Comparison of ENCODE assay signal across 27 cellular contexts in genomic region chr1:3756394-3756793, GRCh38. TPM values are rescaled to one million over a fixed set of nuclear protein-coding genes. Genes with fewer than 3 reads are reported as not detected.
A peak's percentile ranks its signal among the peaks of the same experiment; 100 is the strongest.
DNase-seq lines count a peak whose midpoint lies in the region; ATAC-seq, FAIRE-seq and TF ChIP-seq lines count a peak whose summit lies in the region.
"Had no signal": no experiment of that assay in that cellular context is flagged by ENCODE, and none has a peak within 500 bp of the region (broad histone marks: within the 10 kb centered on the region; RNA-seq: fewer than 3 reads in every experiment).

No MANE protein-coding gene starts in this region.

- H3K79me2 ChIP-seq in HepG2 (ENCODE audit: insufficient read depth, low read length) (no peaks in the 10 kb centered on the region), K562 (ENCODE audit: control insufficient read depth, insufficient read depth, low read length) (no peaks in the 10 kb centered on the region), osteoblast (ENCODE audit: insufficient read depth, low read length) (no peaks in the 10 kb centered on the region)

- H3K9me1 ChIP-seq in K562 (ENCODE audit: control insufficient read depth, insufficient read depth, low read length), result no peaks in the 10 kb centered on the region

- TF ChIP-seq CTCF in HepG2 (CRISPR knock-in tag; IDR thresholded peaks at IDR 0.05), result no peak
- TF ChIP-seq CTCF in right lobe of liver (IDR thresholded peaks at IDR 0.05), result no peak
- peak in 2 of 3 experiments; percentile 14 to 43; a peak in 2 of 6 replicates for TF ChIP-seq CTCF in K562 (IDR thresholded peaks at IDR 0.05 in 2 of 3, conservative IDR thresholded peaks at IDR 0.05 in 1 of 3; ENCODE audit: insufficient read depth in 2 of 3, low read depth in 1 of 3, low read length in 3 of 3)
- TF ChIP-seq CTCF in kidney (IDR thresholded peaks at IDR 0.05; ENCODE audit: borderline replicate concordance, extremely low read depth, insufficient read depth), result no peak
- no peak for TF ChIP-seq CTCF in osteoblast (IDR thresholded peaks at IDR 0.05; ENCODE audit: extremely low read depth, low read depth, low read length)
- no peak for TF ChIP-seq CTCF in adrenal gland (IDR thresholded peaks at IDR 0.05)

- no peaks in the 10 kb centered on the region for H3K4me1 ChIP-seq in HepG2 (ENCODE audit: insufficient read depth, low read length)
- H3K4me1 ChIP-seq in right lobe of liver, result no peaks in the 10 kb centered on the region
- peaks cover 11 to 43% of the 10 kb centered on the region in 2 experiments; a peak in 4 of 5 replicates for H3K4me1 ChIP-seq in K562 (replicated peaks in 1 of 2; ENCODE audit: control insufficient read depth in 2 of 2, insufficient read depth in 2 of 2, low read length in 2 of 2)
- no peaks in the 10 kb centered on the region for H3K4me1 ChIP-seq in kidney (ENCODE audit: control insufficient read depth in 1 of 2, insufficient read depth in 1 of 2, low read depth in 1 of 2, low read length in 2 of 2)
- no peaks in the 10 kb centered on the region for H3K4me1 ChIP-seq in osteoblast (ENCODE audit: insufficient read depth, low read length)
- H3K4me1 ChIP-seq in adrenal gland (replicated peaks in 1 of 2), result no peaks in the 10 kb centered on the region
- H3K4me1 ChIP-seq: BE2C had no signal

- intact Hi-C loops in HepG2 (cut with micrococcal nuclease; ENCODE audit: unreplicated experiment) (no loop called here), right lobe of liver (cut with DNase I) (no loop called here), K562 (cut with micrococcal nuclease) (no loop called here), kidney (cut with DNase I) (no loop called here), adrenal gland (cut with DNase I) (no loop called here)

- TF ChIP-seq RAD21 in HepG2 (CRISPR knock-in tag; IDR thresholded peaks at IDR 0.05) (no peak), K562 (CRISPR knock-in tag; conservative IDR thresholded peaks at IDR 0.05 in 1 of 2, IDR thresholded peaks at IDR 0.05 in 1 of 2) (peak in 1 of 2 experiments; percentile 28; a peak in 2 of 4 replicates)

- TF ChIP-seq POLR2A in HepG2 (IDR thresholded peaks at IDR 0.05; ENCODE audit: insufficient read depth in 1 of 2, low read depth in 2 of 2, low read length in 2 of 2) (no peak), right lobe of liver (IDR thresholded peaks at IDR 0.05) (no peak), K562 (conservative IDR thresholded peaks at IDR 0.05) (no peak), adrenal gland (IDR thresholded peaks at IDR 0.05) (no peak)

- no peak overlapping the region for H3K4me2 ChIP-seq in HepG2 (ENCODE audit: low read depth, low read length)
- peak overlapping the region; percentile 34; the same call in 1 of the 2 replicates for H3K4me2 ChIP-seq in K562 (ENCODE audit: insufficient read depth, low read length)
- no peak overlapping the region for H3K4me2 ChIP-seq in osteoblast (ENCODE audit: insufficient read depth, low read length)
- H3K4me2 ChIP-seq: BLaER1 treated with 17β-estradiol and CSF1 and Interleukin-3, amounts not matched to agents 10 nM and 100 nM had no signal

- ATAC-seq in HepG2 (no peak), right lobe of liver (no peak), K562 (peak; percentile 76)

- CTCF ChIA-PET in HepG2 (lab: Yijun Ruan, JAX; ENCODE audit: low intra/inter-chr PET ratio, low total read pairs), result no interaction called here
- CTCF ChIA-PET in K562 (lab: Yijun Ruan, JAX; ENCODE audit: low intra/inter-chr PET ratio), result no interaction called here

- H3K4me3 ChIP-seq in HepG2 (replicated peaks in 1 of 3; ENCODE audit: insufficient read depth in 1 of 3, low read depth in 2 of 3, low read length in 3 of 3) (no peak overlapping the region), right lobe of liver (no peak overlapping the region), K562 (no peak overlapping the region), kidney (ENCODE audit: low read length in 2 of 2) (no peak overlapping the region), osteoblast (ENCODE audit: insufficient read depth, low read length) (no peak overlapping the region), adrenal gland (no peak overlapping the region)
- H3K4me3 ChIP-seq: BLaER1 treated with 17β-estradiol and CSF1 and Interleukin-3, amounts not matched to agents 10 nM and 100 nM; GM23248 had no signal

- H3K27me3 ChIP-seq in HepG2 (ENCODE audit: control insufficient read depth in 1 of 2, insufficient read depth in 2 of 2, low read length in 2 of 2) (peaks cover 17 to 70% of the 10 kb centered on the region in 2 experiments; a peak in 4 of 5 replicates), right lobe of liver (no peaks in the 10 kb centered on the region), K562 (ENCODE audit: control insufficient read depth in 2 of 2, insufficient read depth in 2 of 2, low read length in 2 of 2) (peaks cover 10 to 27% of the 10 kb centered on the region in 2 experiments; a peak in 3 of 5 replicates), osteoblast (ENCODE audit: insufficient read depth, low read length) (peaks cover 3% of the 10 kb centered on the region), adrenal gland (peaks cover 10% of the 10 kb centered on the region)
- H3K27me3 ChIP-seq: BLaER1 treated with 17β-estradiol and CSF1 and Interleukin-3, amounts not matched to agents 10 nM and 100 nM had no signal

- BruUV-seq in HepG2 (replicated peaks; lab: Mats Ljungman, UMichigan) (no TSS peak), K562 (replicated peaks; lab: Mats Ljungman, UMichigan) (no TSS peak)

- TF ChIP-seq EP300 in HepG2 (IDR thresholded peaks at IDR 0.05; ENCODE audit: low read depth in 2 of 2, low read length in 2 of 2) (no peak), HepG2 (CRISPR knock-in tag; IDR thresholded peaks at IDR 0.05; ENCODE audit: borderline replicate concordance) (no peak), K562 (IDR thresholded peaks at IDR 0.05; ENCODE audit: low read length) (no peak; the same call in 1 of the 2 replicates)

- H4K20me1 ChIP-seq in HepG2 (ENCODE audit: insufficient read depth, low read length) (no peaks in the 10 kb centered on the region), K562 (replicated peaks; ENCODE audit: control insufficient read depth, insufficient read depth, low read length) (no peaks in the 10 kb centered on the region), osteoblast (ENCODE audit: insufficient read depth, low read length) (no peaks in the 10 kb centered on the region)
- H4K20me1 ChIP-seq: BLaER1 treated with 17β-estradiol and CSF1 and Interleukin-3, amounts not matched to agents 10 nM and 100 nM had no signal

- H3K36me3 ChIP-seq in HepG2 (replicated peaks in 1 of 2; ENCODE audit: control insufficient read depth in 1 of 2, insufficient read depth in 2 of 2, low read length in 2 of 2) (no peaks in the 10 kb centered on the region), right lobe of liver (no peaks in the 10 kb centered on the region), K562 (ENCODE audit: control insufficient read depth, insufficient read depth, low read length) (no peaks in the 10 kb centered on the region), kidney (ENCODE audit: control insufficient read depth in 1 of 2, insufficient read depth in 2 of 2, low read length in 2 of 2) (no peaks in the 10 kb centered on the region), osteoblast (ENCODE audit: insufficient read depth, low read length) (no peaks in the 10 kb centered on the region), adrenal gland (replicated peaks in 1 of 2) (no peaks in the 10 kb centered on the region)
- H3K36me3 ChIP-seq: BE2C; BLaER1 treated with 17β-estradiol and CSF1 and Interleukin-3, amounts not matched to agents 10 nM and 100 nM had no signal

- H3K9me3 ChIP-seq in HepG2 (ENCODE audit: low read length) (no peaks in the 10 kb centered on the region), right lobe of liver (no peaks in the 10 kb centered on the region), K562 (replicated peaks; ENCODE audit: control insufficient read depth, insufficient read depth, low read depth, low read length) (no peaks in the 10 kb centered on the region), kidney (ENCODE audit: control insufficient read depth in 1 of 2, low read length in 2 of 2) (no peaks in the 10 kb centered on the region), osteoblast (ENCODE audit: low read depth, low read length) (no peaks in the 10 kb centered on the region), adrenal gland (replicated peaks in 1 of 3) (no peaks in the 10 kb centered on the region)
- H3K9me3 ChIP-seq: BE2C had no signal

- no peak for FAIRE-seq in HepG2 (lab: Jason Lieb, UNC)
- FAIRE-seq in K562 (lab: Jason Lieb, UNC), result peak; percentile 44
- FAIRE-seq in kidney (lab: Jason Lieb, UNC), result no peak
- FAIRE-seq: A204.1, GM12891, GM18507, GM19239, H54 had no signal

- 49% methylated on average over 17 of the region's 21 CpGs for whole genome bisulfite sequencing in HepG2 (ENCODE audit: low lambda C conversion rate)
- 74% methylated on average over 7 of the region's 21 CpGs for WGBS in right lobe of liver (ENCODE audit: insufficient coverage, low coverage, low lambda C conversion rate, missing lambda C conversion rate)
- 14% methylated on average over 21 of the region's 21 CpGs for WGBS in K562 (ENCODE audit: insufficient coverage, low coverage, missing lambda C conversion rate)
- WGBS in adrenal gland, 4 donors, result 71 to 82% (median 78%) methylated on average over 18 to 21 of the region's 21 CpGs

- in situ Hi-C loops in HepG2 (cut with HindIII; ENCODE audit: extremely low pct_ligation_motif_present, low pct_unique_long_range_greater_than_20kb) (no loop called here), K562 (cut with MboI) (no loop called here)

- POLR2A ChIA-PET in HepG2 (lab: Yijun Ruan, JAX), result interaction anchor here (0.7 to 0.8 kb wide), 2 partner anchors 8 to 15 kb away, joined by 3 read pairs; no protein-coding TSS in a partner anchor
- POLR2A ChIA-PET in K562 (lab: Yijun Ruan, JAX), result interaction anchor here (0.6 to 1.7 kb wide), 5 partner anchors 13 to 26 kb away, joined by 3 to 9 read pairs (median 3); no protein-coding TSS in a partner anchor

- DNase-seq in HepG2 (ENCODE audit: low spot score), result no peak
- no peak for DNase-seq in right lobe of liver
- DNase-seq in K562 (ENCODE audit: extremely low read depth in 1 of 4, low spot score in 3 of 4), result peak in 3 of 4 experiments; percentile 52 to 53 (median 53)
- peak; percentile 55 for DNase-seq in kidney
- DNase-seq in osteoblast (ENCODE audit: insufficient read length, low spot score, missing footprints), result peak; percentile 43
- no peak for DNase-seq in GM19238 (ENCODE audit: insufficient read length, low spot score)
- no peak for DNase-seq in adrenal gland
- DNase-seq in NCI-H1436 treated with DMSO at 0.1 percent for 48 hours (lab: John Stamatoyannopoulos, UW), result no peak
- DNase-seq: BE2C; Calu3; CD4-positive, alpha-beta memory T cell; COR-L47; DMS53; DMS79 treated with DMSO at 0.1 percent for 48 hours; GF-D8; GM23248; HCEC 1CT had no signal

- H3K9ac ChIP-seq in HepG2 (ENCODE audit: insufficient read depth, low read depth, low read length), result no peak overlapping the region
- peak overlapping the region in 1 of 2 experiments; percentile 74; a peak in 1 of 4 replicates for H3K9ac ChIP-seq in K562 (ENCODE audit: insufficient read depth in 1 of 2, low read depth in 2 of 2, low read length in 2 of 2)
- no peak overlapping the region for H3K9ac ChIP-seq in kidney (ENCODE audit: low read length in 2 of 2)
- H3K9ac ChIP-seq: BLaER1 treated with 17β-estradiol and CSF1 and Interleukin-3, amounts not matched to agents 10 nM and 100 nM; GM23248 had no signal

- H2AFZ ChIP-seq in HepG2 (ENCODE audit: low read length) (no peak overlapping the region), K562 (ENCODE audit: low read depth, low read length) (peak overlapping the region; percentile 20), osteoblast (ENCODE audit: low read length) (no peak overlapping the region)
- H2AFZ ChIP-seq: GM23248 had no signal

- H3K27ac ChIP-seq in HepG2 (ENCODE audit: extremely low read length, insufficient read depth, low read length), result no peak overlapping the region
- no peak overlapping the region for H3K27ac ChIP-seq in right lobe of liver
- no peak overlapping the region for H3K27ac ChIP-seq in K562 (ENCODE audit: extremely low read depth, low read depth, low read length)
- H3K27ac ChIP-seq in kidney (ENCODE audit: low read depth in 2 of 2, low read length in 2 of 2), result no peak overlapping the region
- no peak overlapping the region for H3K27ac ChIP-seq in osteoblast (ENCODE audit: low read depth, low read length)
- no peak overlapping the region for H3K27ac ChIP-seq in adrenal gland
- H3K27ac ChIP-seq: 22Rv1; BLaER1 treated with 17β-estradiol and CSF1 and Interleukin-3, amounts not matched to agents 10 nM and 100 nM; GM23248 had no signal

RNA-seq across cellular contexts. Expression of gene CCDC27, which starts 4.1 kb away (rescaled TPM):
- total RNA-seq in HepG2 (2016; rRNA removed; fragmentation: Illumina TruSeq; extraction: Trizol) (not detected in 2 replicates), right lobe of liver (not detected), K562 (2014; rRNA removed) (not detected in 2 replicates), K562 (2014; rRNA removed; fragmentation: Illumina TruSeq; extraction: Trizol) (0.04 TPM in 1 of 2 replicates, not detected in the other), K562 (2015; rRNA removed; fragmentation: Illumina TruSeq; extraction: Trizol) (not detected in 2 replicates), K562 (2021) (not detected in 2 replicates), kidney (not detected), osteoblast (not detected in 2 replicates), adrenal gland (not detected)
- total RNA-seq in HepG2 (2016; cell fraction: cytosol; rRNA removed; fragmentation: Illumina TruSeq; extraction: Trizol; ENCODE audit: low read depth), result not detected in 2 replicates
- total RNA-seq in HepG2 (2016; cell fraction: insoluble cytoplasmic fraction; rRNA removed; fragmentation: Illumina TruSeq; extraction: Trizol), result not detected in 2 replicates
- total RNA-seq in HepG2 (2016; cell fraction: membrane; rRNA removed; fragmentation: Illumina TruSeq; extraction: Trizol), result not detected in 2 replicates
- total RNA-seq in HepG2 (2016; cell fraction: nucleus; rRNA removed; fragmentation: Illumina TruSeq; extraction: Trizol), result not detected in 2 replicates
- polyA plus RNA-seq in HepG2 (2011; rRNA removed) (not detected in 2 replicates), K562 (2011; rRNA removed) (not detected in 2 replicates), K562 (2014; fragmentation: Illumina TruSeq; extraction: Trizol) (not detected in 2 replicates), K562 (2014; fragmentation: Nextera tagmentation; extraction: Ambion mirVana) (under 1 TPM in 1 of 2 experiments, not detected in 1; 0.01 TPM), K562 (2014; rRNA removed) (not detected in 2 replicates), kidney (ENCODE audit: insufficient read depth, low read depth, low replicate concordance) (not detected), adrenal gland (not detected)
- not detected in 2 replicates for polyA plus RNA-seq in HepG2 (2011; cell fraction: cytosol; rRNA removed)
- polyA plus RNA-seq in HepG2 (2011; cell fraction: nucleus; rRNA removed), result not detected in 2 replicates
- polyA plus RNA-seq in HepG2 (2012), result 0.23 TPM in 1 of 2 replicates, not detected in the other
- not detected in 2 replicates for polyA plus RNA-seq in HepG2 (2016; cell fraction: cytosol; fragmentation: Illumina TruSeq; extraction: Trizol; ENCODE audit: low read depth)
- not detected in 2 replicates for polyA plus RNA-seq in HepG2 (2016; cell fraction: insoluble cytoplasmic fraction; fragmentation: Illumina TruSeq; extraction: Trizol; ENCODE audit: low read depth)
- not detected in 2 replicates for polyA plus RNA-seq in HepG2 (2016; cell fraction: membrane; fragmentation: Illumina TruSeq; extraction: Trizol; ENCODE audit: low read depth)
- not detected in 2 replicates for polyA plus RNA-seq in HepG2 (2016; cell fraction: nucleus; fragmentation: Illumina TruSeq; extraction: Trizol; ENCODE audit: insufficient read depth, low read depth)
- not detected in 2 replicates for polyA minus RNA-seq in HepG2 (2011; rRNA and poly(A)+ RNA removed; ENCODE audit: low replicate concordance)
- polyA minus RNA-seq in HepG2 (2011; cell fraction: cytosol; rRNA and poly(A)+ RNA removed), result not detected in 2 replicates
- polyA minus RNA-seq in HepG2 (2011; cell fraction: nucleus; rRNA and poly(A)+ RNA removed), result not detected in 2 replicates
- total RNA-seq in K562 (2011; cell fraction: chromatin; rRNA removed; ENCODE audit: low replicate concordance), result not detected in 2 replicates
- total RNA-seq in K562 (2011; cell fraction: nucleolus; rRNA removed), result not detected in 2 replicates
- not detected in 2 replicates for total RNA-seq in K562 (2011; cell fraction: nucleoplasm; rRNA removed)
- polyA plus RNA-seq in K562 (2011; cell fraction: cytosol; rRNA removed), result not detected in 2 replicates
- polyA plus RNA-seq in K562 (2011; cell fraction: nucleus; rRNA removed), result not detected in 2 replicates
- polyA plus RNA-seq in K562 (2012), result 0.05 TPM in 1 of 2 replicates, not detected in the other
- polyA minus RNA-seq in K562 (2011; rRNA and poly(A)+ RNA removed), result not detected in 2 replicates
- not detected in 2 replicates for polyA minus RNA-seq in K562 (2011; cell fraction: cytosol; rRNA and poly(A)+ RNA removed)
- polyA minus RNA-seq in K562 (2011; cell fraction: nucleus; rRNA and poly(A)+ RNA removed), result not detected in 2 replicates
- total RNA-seq: Calu3; CD4-positive, alpha-beta memory T cell; Daoy; G401; GM23248 had no signal
- polyA plus RNA-seq: AG04450; CD4-positive, alpha-beta memory T cell; GM23248 had no signal

RNA-seq across cellular contexts. Expression of gene SMIM1, which starts 16.2 kb away (rescaled TPM):
- total RNA-seq in HepG2 (2016; rRNA removed; fragmentation: Illumina TruSeq; extraction: Trizol) (55.8 and 56.3 TPM in 2 replicates), right lobe of liver (1 to 10 TPM; 2.6 to 8.7 (median 4.6) TPM), K562 (2014; rRNA removed) (85.6 and 123 TPM in 2 replicates), K562 (2014; rRNA removed; fragmentation: Illumina TruSeq; extraction: Trizol) (1.8 and 2.3 TPM in 2 replicates), K562 (2015; rRNA removed; fragmentation: Illumina TruSeq; extraction: Trizol) (31.5 and 44.3 TPM in 2 replicates), K562 (2021) (125 and 150 TPM in 2 replicates), kidney (7.0 TPM), osteoblast (not detected in 2 replicates), adrenal gland (10 to 100 TPM in 2 of 8 donors, 1 to 10 TPM in 4, not detected in 2; 3.9 to 14.0 (median 4.8) TPM)
- total RNA-seq in HepG2 (2016; cell fraction: cytosol; rRNA removed; fragmentation: Illumina TruSeq; extraction: Trizol; ENCODE audit: low read depth), result 360 and 516 TPM in 2 replicates
- total RNA-seq in HepG2 (2016; cell fraction: insoluble cytoplasmic fraction; rRNA removed; fragmentation: Illumina TruSeq; extraction: Trizol), result 54.3 and 58.0 TPM in 2 replicates
- 94.8 and 147 TPM in 2 replicates for total RNA-seq in HepG2 (2016; cell fraction: membrane; rRNA removed; fragmentation: Illumina TruSeq; extraction: Trizol)
- 35.3 and 45.5 TPM in 2 replicates for total RNA-seq in HepG2 (2016; cell fraction: nucleus; rRNA removed; fragmentation: Illumina TruSeq; extraction: Trizol)
- polyA plus RNA-seq in HepG2 (2011; rRNA removed) (12.4 and 22.2 TPM in 2 replicates), K562 (2011; rRNA removed) (9.2 and 18.1 TPM in 2 replicates), K562 (2014; fragmentation: Illumina TruSeq; extraction: Trizol) (5.0 and 24.5 TPM in 2 replicates), K562 (2014; fragmentation: Nextera tagmentation; extraction: Ambion mirVana) (10 to 100 TPM; 11.1 to 24.3 TPM), K562 (2014; rRNA removed) (60.6 and 93.3 TPM in 2 replicates), kidney (ENCODE audit: insufficient read depth, low read depth, low replicate concordance) (49.5 TPM), adrenal gland (10 to 100 TPM in 1 of 3 donors, 1 to 10 TPM in 1, under 1 TPM in 1; 0.35 to 22.0 (median 8.8) TPM)
- 15.0 and 35.9 TPM in 2 replicates for polyA plus RNA-seq in HepG2 (2011; cell fraction: cytosol; rRNA removed)
- polyA plus RNA-seq in HepG2 (2011; cell fraction: nucleus; rRNA removed), result 20.1 and 21.5 TPM in 2 replicates
- 18.7 and 18.9 TPM in 2 replicates for polyA plus RNA-seq in HepG2 (2012)
- 172 and 230 TPM in 2 replicates for polyA plus RNA-seq in HepG2 (2016; cell fraction: cytosol; fragmentation: Illumina TruSeq; extraction: Trizol; ENCODE audit: low read depth)
- 45.5 and 47.9 TPM in 2 replicates for polyA plus RNA-seq in HepG2 (2016; cell fraction: insoluble cytoplasmic fraction; fragmentation: Illumina TruSeq; extraction: Trizol; ENCODE audit: low read depth)
- 82.1 and 104 TPM in 2 replicates for polyA plus RNA-seq in HepG2 (2016; cell fraction: membrane; fragmentation: Illumina TruSeq; extraction: Trizol; ENCODE audit: low read depth)
- 32.0 and 32.8 TPM in 2 replicates for polyA plus RNA-seq in HepG2 (2016; cell fraction: nucleus; fragmentation: Illumina TruSeq; extraction: Trizol; ENCODE audit: insufficient read depth, low read depth)
- 29.5 TPM in 1 of 2 replicates, not detected in the other for polyA minus RNA-seq in HepG2 (2011; rRNA and poly(A)+ RNA removed; ENCODE audit: low replicate concordance)
- 18.6 and 19.1 TPM in 2 replicates for polyA minus RNA-seq in HepG2 (2011; cell fraction: cytosol; rRNA and poly(A)+ RNA removed)
- polyA minus RNA-seq in HepG2 (2011; cell fraction: nucleus; rRNA and poly(A)+ RNA removed), result 17.1 and 18.4 TPM in 2 replicates
- total RNA-seq in K562 (2011; cell fraction: chromatin; rRNA removed; ENCODE audit: low replicate concordance), result 5.3 and 30.5 TPM in 2 replicates
- 40.4 and 40.7 TPM in 2 replicates for total RNA-seq in K562 (2011; cell fraction: nucleolus; rRNA removed)
- 9.1 and 19.0 TPM in 2 replicates for total RNA-seq in K562 (2011; cell fraction: nucleoplasm; rRNA removed)
- polyA plus RNA-seq in K562 (2011; cell fraction: cytosol; rRNA removed), result 36.5 and 175 TPM in 2 replicates
- polyA plus RNA-seq in K562 (2011; cell fraction: nucleus; rRNA removed), result 13.1 and 20.5 TPM in 2 replicates
- 41.4 and 55.0 TPM in 2 replicates for polyA plus RNA-seq in K562 (2012)
- polyA minus RNA-seq in K562 (2011; rRNA and poly(A)+ RNA removed), result 1.9 and 3.0 TPM in 2 replicates
- polyA minus RNA-seq in K562 (2011; cell fraction: cytosol; rRNA and poly(A)+ RNA removed), result 41.1 and 43.1 TPM in 2 replicates
- 43.8 and 48.5 TPM in 2 replicates for polyA minus RNA-seq in K562 (2011; cell fraction: nucleus; rRNA and poly(A)+ RNA removed)
- total RNA-seq: Daoy, GM23248 had no signal
- polyA plus RNA-seq: GM23248 had no signal

RNA-seq across cellular contexts. Expression of gene LRRC47, which starts 39.9 kb away (rescaled TPM):
- total RNA-seq in HepG2 (2016; rRNA removed; fragmentation: Illumina TruSeq; extraction: Trizol) (52.4 and 52.5 TPM in 2 replicates), right lobe of liver (10 to 100 TPM; 22.7 to 32.2 (median 25.8) TPM), K562 (2014; rRNA removed) (44.3 and 45.5 TPM in 2 replicates), K562 (2014; rRNA removed; fragmentation: Illumina TruSeq; extraction: Trizol) (40.8 and 43.7 TPM in 2 replicates), K562 (2015; rRNA removed; fragmentation: Illumina TruSeq; extraction: Trizol) (33.5 and 35.1 TPM in 2 replicates), K562 (2021) (68.0 and 68.5 TPM in 2 replicates), kidney (42.4 TPM), osteoblast (24.5 and 30.0 TPM in 2 replicates), adrenal gland (10 to 100 TPM; 36.2 to 58.3 (median 48.5) TPM)
- 6.5 and 7.6 TPM in 2 replicates for total RNA-seq in HepG2 (2016; cell fraction: cytosol; rRNA removed; fragmentation: Illumina TruSeq; extraction: Trizol; ENCODE audit: low read depth)
- 47.8 and 53.6 TPM in 2 replicates for total RNA-seq in HepG2 (2016; cell fraction: insoluble cytoplasmic fraction; rRNA removed; fragmentation: Illumina TruSeq; extraction: Trizol)
- 11.1 and 12.6 TPM in 2 replicates for total RNA-seq in HepG2 (2016; cell fraction: membrane; rRNA removed; fragmentation: Illumina TruSeq; extraction: Trizol)
- total RNA-seq in HepG2 (2016; cell fraction: nucleus; rRNA removed; fragmentation: Illumina TruSeq; extraction: Trizol), result 22.3 and 30.2 TPM in 2 replicates
- polyA plus RNA-seq in HepG2 (2011; rRNA removed) (18.3 and 20.2 TPM in 2 replicates), K562 (2011; rRNA removed) (34.2 and 45.2 TPM in 2 replicates), K562 (2014; fragmentation: Illumina TruSeq; extraction: Trizol) (36.6 and 48.7 TPM in 2 replicates), K562 (2014; fragmentation: Nextera tagmentation; extraction: Ambion mirVana) (1 to 10 TPM; 4.6 to 5.3 TPM), K562 (2014; rRNA removed) (30.6 and 35.9 TPM in 2 replicates), kidney (ENCODE audit: insufficient read depth, low read depth, low replicate concordance) (28.8 TPM), adrenal gland (10 to 100 TPM; 16.9 to 46.1 (median 17.5) TPM)
- 11.1 and 11.8 TPM in 2 replicates for polyA plus RNA-seq in HepG2 (2011; cell fraction: cytosol; rRNA removed)
- 22.8 and 33.3 TPM in 2 replicates for polyA plus RNA-seq in HepG2 (2011; cell fraction: nucleus; rRNA removed)
- 19.1 and 36.0 TPM in 2 replicates for polyA plus RNA-seq in HepG2 (2012)
- polyA plus RNA-seq in HepG2 (2016; cell fraction: cytosol; fragmentation: Illumina TruSeq; extraction: Trizol; ENCODE audit: low read depth), result 3.5 and 3.9 TPM in 2 replicates
- polyA plus RNA-seq in HepG2 (2016; cell fraction: insoluble cytoplasmic fraction; fragmentation: Illumina TruSeq; extraction: Trizol; ENCODE audit: low read depth), result 46.2 and 54.8 TPM in 2 replicates
- polyA plus RNA-seq in HepG2 (2016; cell fraction: membrane; fragmentation: Illumina TruSeq; extraction: Trizol; ENCODE audit: low read depth), result 9.2 and 9.3 TPM in 2 replicates
- polyA plus RNA-seq in HepG2 (2016; cell fraction: nucleus; fragmentation: Illumina TruSeq; extraction: Trizol; ENCODE audit: insufficient read depth, low read depth), result 63.9 and 68.5 TPM in 2 replicates
- 12.3 and 17.4 TPM in 2 replicates for polyA minus RNA-seq in HepG2 (2011; rRNA and poly(A)+ RNA removed; ENCODE audit: low replicate concordance)
- 12.0 and 18.0 TPM in 2 replicates for polyA minus RNA-seq in HepG2 (2011; cell fraction: cytosol; rRNA and poly(A)+ RNA removed)
- polyA minus RNA-seq in HepG2 (2011; cell fraction: nucleus; rRNA and poly(A)+ RNA removed), result 10.1 and 11.3 TPM in 2 replicates
- total RNA-seq in K562 (2011; cell fraction: chromatin; rRNA removed; ENCODE audit: low replicate concordance), result 34.3 and 41.1 TPM in 2 replicates
- total RNA-seq in K562 (2011; cell fraction: nucleolus; rRNA removed), result 26.5 and 28.3 TPM in 2 replicates
- total RNA-seq in K562 (2011; cell fraction: nucleoplasm; rRNA removed), result 21.3 and 26.0 TPM in 2 replicates
- polyA plus RNA-seq in K562 (2011; cell fraction: cytosol; rRNA removed), result 20.3 and 23.8 TPM in 2 replicates
- 24.3 and 29.5 TPM in 2 replicates for polyA plus RNA-seq in K562 (2011; cell fraction: nucleus; rRNA removed)
- polyA plus RNA-seq in K562 (2012), result 29.3 and 57.5 TPM in 2 replicates
- 22.8 and 40.7 TPM in 2 replicates for polyA minus RNA-seq in K562 (2011; rRNA and poly(A)+ RNA removed)
- 12.9 and 21.0 TPM in 2 replicates for polyA minus RNA-seq in K562 (2011; cell fraction: cytosol; rRNA and poly(A)+ RNA removed)
- 8.6 and 10.7 TPM in 2 replicates for polyA minus RNA-seq in K562 (2011; cell fraction: nucleus; rRNA and poly(A)+ RNA removed)

Comparison
In these comparisons a context has a peak if more than half of its experiments do, and no peak if none do; other contexts are left out.
1. DNase-seq: peak in K562 (3 of 4), kidney (single experiment) and osteoblast (single experiment); none in HepG2 (single experiment), right lobe of liver (0 of 3), GM19238 (single experiment), adrenal gland (0 of 7) and NCI-H1436 treated with DMSO at 0.1 percent for 48 hours (single experiment).
2. CTCF ChIP-seq: peak in K562 (2 of 3); none in HepG2 (single experiment), right lobe of liver (0 of 4), kidney (single experiment), osteoblast (single experiment) and adrenal gland (0 of 6).
3. Of the 241 proteins assayed by ChIP-seq in both HepG2 and K562: peak only in HepG2: EZH2; only in K562: BHLHE40, CTCF, JUND, MAX, MEIS2 and NCOR1; in both: none; in neither: 227; mixed calls (peak in some experiments, not most) for 7.